ENCODE assay signal across 9 cellular contexts in genomic region chr11:7605544-7605943, GRCh38.
DNase-seq lines count a peak whose midpoint lies in the region; ATAC-seq and TF ChIP-seq lines count a peak whose summit lies in the region.
"Had no signal": no experiment of that assay in that cellular context is flagged by ENCODE, and none has a peak within 500 bp of the region (broad histone marks: within the 10 kb centered on the region; RNA-seq: fewer than 3 reads in every experiment).

No MANE protein-coding gene starts in this region.

- peak in 1 of 2 donors; percentile 31 for TF ChIP-seq POLR2A in Peyer's patch (IDR thresholded peaks at IDR 0.05)

- H3K4me3 ChIP-seq in Peyer's patch = peak overlapping the region in 2 of 4 donors; percentile 32 to 44
- peak overlapping the region; percentile 26 for H3K4me3 ChIP-seq in epithelial cell of proximal tubule (ENCODE audit: low read depth, low read length)
- H3K4me3 ChIP-seq in osteoblast (ENCODE audit: insufficient read depth, low read length) = no peak overlapping the region

- no peak overlapping the region for H2AFZ ChIP-seq in osteoblast (ENCODE audit: low read length)

- peaks cover 0 to 2% (median 0%) of the 10 kb centered on the region in 7 donors for H3K9me3 Mint-ChIP-seq in CD14-positive monocyte
- H3K9me3 Mint-ChIP-seq: activated B cell treated with CpG ODN at 0.5 μM for 24 hours had no signal

- H3K27me3 ChIP-seq in Peyer's patch = no peaks in the 10 kb centered on the region
- H3K27me3 ChIP-seq in osteoblast (ENCODE audit: insufficient read depth, low read length) = no peaks in the 10 kb centered on the region

- H3K9me3 ChIP-seq in Peyer's patch (no peaks in the 10 kb centered on the region), osteoblast (ENCODE audit: low read depth, low read length) (no peaks in the 10 kb centered on the region)

- intact Hi-C loops in CD14-positive monocyte (cut with micrococcal nuclease) = no loop called here

- H3K4me3 Mint-ChIP-seq in CD14-positive monocyte = no peak overlapping the region
- H3K4me3 Mint-ChIP-seq: activated B cell treated with CpG ODN at 0.5 μM for 24 hours had no signal

- H4K20me1 ChIP-seq in osteoblast (ENCODE audit: insufficient read depth, low read length) = no peaks in the 10 kb centered on the region

- H3K4me1 Mint-ChIP-seq in CD14-positive monocyte = peaks cover 7% of the 10 kb centered on the region
- H3K4me1 Mint-ChIP-seq: activated B cell treated with CpG ODN at 0.5 μM for 24 hours had no signal

- H3K36me3 ChIP-seq in Peyer's patch (peaks cover 0 to 7% (median 0%) of the 10 kb centered on the region in 3 donors), osteoblast (ENCODE audit: insufficient read depth, low read length) (no peaks in the 10 kb centered on the region)

- peaks cover 0 to 1% (median 0%) of the 10 kb centered on the region in 3 donors for H3K27me3 Mint-ChIP-seq in CD14-positive monocyte (ENCODE audit: low read depth in 3 of 3)
- H3K27me3 Mint-ChIP-seq: activated B cell treated with CpG ODN at 0.5 μM for 24 hours had no signal

- TF ChIP-seq CTCF in Peyer's patch (IDR thresholded peaks at IDR 0.05) (peak in 1 of 6 experiments; percentile 10), epithelial cell of proximal tubule (conservative IDR thresholded peaks at IDR 0.05; ENCODE audit: low read depth, low read length) (no peak), osteoblast (IDR thresholded peaks at IDR 0.05; ENCODE audit: extremely low read depth, low read depth, low read length) (no peak), CD14-positive monocyte (IDR thresholded peaks at IDR 0.05) (no peak)

- H3K36me3 Mint-ChIP-seq in CD14-positive monocyte = peaks cover 30 to 46% of the 10 kb centered on the region in 2 donors

- DNase-seq in EL (peak; percentile 18), Peyer's patch (no peak), epithelial cell of proximal tubule (ENCODE audit: low read depth) (peak; percentile 96), osteoblast (ENCODE audit: insufficient read length, low spot score, missing footprints) (no peak), NCI-H2171 treated with DMSO at 0.1 percent for 48 hours (lab: John Stamatoyannopoulos, UW) (no peak), CD14-positive monocyte (ENCODE audit: low spot score) (no peak)
- DNase-seq: activated B cell treated with CpG ODN at 0.5 μM for 24 hours had no signal

- peaks cover 0 to 15% (median 1%) of the 10 kb centered on the region in 4 donors for H3K4me1 ChIP-seq in Peyer's patch
- peaks cover 17% of the 10 kb centered on the region for H3K4me1 ChIP-seq in osteoblast (ENCODE audit: insufficient read depth, low read length)

- peak overlapping the region in 3 of 4 donors; percentile 24 to 80 (median 78) for H3K27ac ChIP-seq in Peyer's patch
- peak overlapping the region; percentile 24 for H3K27ac ChIP-seq in osteoblast (ENCODE audit: low read depth, low read length)

- no peaks in the 10 kb centered on the region for H3K79me2 ChIP-seq in osteoblast (ENCODE audit: insufficient read depth, low read length)

- H3K27ac Mint-ChIP-seq in CD14-positive monocyte = no peak overlapping the region
- H3K27ac Mint-ChIP-seq: activated B cell treated with CpG ODN at 0.5 μM for 24 hours had no signal

- H3K4me2 ChIP-seq in osteoblast (ENCODE audit: insufficient read depth, low read length) = no peak overlapping the region

- ATAC-seq in GM19452 (IDR thresholded peaks at IDR 0.05; ENCODE audit: unreplicated experiment) = no peak
- no peak for ATAC-seq in activated CD4-positive, CD25-positive, alpha-beta regulatory T cell treated with anti-CD3 and anti-CD28 coated beads, Interleukin-2, amount 50 U/mL, for 24 hours

Comparison
In these comparisons a context has a peak if more than half of its experiments do, and no peak if none do; other contexts are left out.
1. DNase-seq: peak in EL (single experiment) and epithelial cell of proximal tubule (single experiment); none in Peyer's patch (0 of 3), osteoblast (single experiment), NCI-H2171 treated with DMSO at 0.1 percent for 48 hours (single experiment) and CD14-positive monocyte (single experiment).